Comparison of ENCODE assay signal across 2 cellular contexts in the genomic region with DNA sequence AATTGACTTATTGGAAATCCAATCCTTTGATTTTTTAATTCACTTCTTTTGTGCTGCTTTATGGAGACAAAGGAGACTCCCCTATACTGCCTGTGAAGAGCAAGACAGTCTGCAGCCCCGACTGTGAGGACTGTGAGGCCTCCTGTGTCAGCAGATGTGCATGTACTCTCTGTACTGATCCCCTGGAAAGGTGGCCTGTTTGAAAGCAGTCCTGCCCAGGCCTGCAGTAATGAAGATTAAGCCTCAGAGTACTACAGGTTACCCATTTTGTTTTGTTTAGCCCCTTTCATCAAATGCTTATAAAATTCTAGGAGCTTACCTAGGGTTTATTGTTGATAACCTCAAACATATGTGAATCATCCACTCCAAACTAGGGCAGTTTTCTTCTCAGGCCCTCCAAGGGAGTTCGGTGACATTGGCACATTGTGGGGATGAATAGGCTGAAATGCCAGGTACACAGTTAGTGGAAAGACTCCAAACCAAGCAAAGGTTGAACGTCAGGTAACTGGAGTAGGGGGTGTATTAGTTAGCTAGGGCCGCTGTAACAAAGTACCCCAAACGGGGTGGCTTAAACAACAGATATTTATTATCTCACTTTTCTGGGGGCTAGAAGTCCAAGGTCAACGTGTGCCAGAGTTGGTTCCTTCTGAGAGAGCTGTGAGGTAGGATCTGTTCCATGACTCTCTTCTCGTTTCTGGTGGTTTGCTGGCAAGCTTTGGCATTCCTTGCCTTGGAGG.
TF ChIP-seq lines count a peak whose summit lies in the region.

No MANE protein-coding gene starts in this region.

TF ChIP-seq in SK-N-SH, 30 proteins besides CTCF, POLR2A, EP300 and RAD21 (continued from another document):
- TF ChIP-seq, protein P1, sequence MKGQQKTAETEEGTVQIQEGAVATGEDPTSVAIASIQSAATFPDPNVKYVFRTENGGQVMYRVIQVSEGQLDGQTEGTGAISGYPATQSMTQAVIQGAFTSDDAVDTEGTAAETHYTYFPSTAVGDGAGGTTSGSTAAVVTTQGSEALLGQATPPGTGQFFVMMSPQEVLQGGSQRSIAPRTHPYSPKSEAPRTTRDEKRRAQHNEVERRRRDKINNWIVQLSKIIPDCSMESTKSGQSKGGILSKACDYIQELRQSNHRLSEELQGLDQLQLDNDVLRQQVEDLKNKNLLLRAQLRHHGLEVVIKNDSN (IDR thresholded peaks at IDR 0.05; ENCODE audit: borderline replicate concordance, low read depth) = no peak
- TF ChIP-seq EZH2phosphoT487 (IDR thresholded peaks at IDR 0.05; ENCODE audit: borderline replicate concordance, low read depth) = no peak
- TF ChIP-seq NFIC (IDR thresholded peaks at IDR 0.05; ENCODE audit: borderline replicate concordance) = no peak
- TF ChIP-seq RCOR1 (IDR thresholded peaks at IDR 0.05; ENCODE audit: low read length) = no peak
- TF ChIP-seq RXRA (IDR thresholded peaks at IDR 0.05; ENCODE audit: borderline replicate concordance, low read depth) = no peak
- TF ChIP-seq MXI1 (IDR thresholded peaks at IDR 0.05; ENCODE audit: low read depth, low read length) = no peak
- TF ChIP-seq CHD2 (IDR thresholded peaks at IDR 0.05; ENCODE audit: low read length, partially characterized antibody) = no peak

TF ChIP-seq in SK-N-SH treated with all-trans-retinoic acid at 6 μM for 48 hours, 23 proteins besides CTCF, POLR2A, EP300 and RAD21 (continued from another document):
- TF ChIP-seq GLIS3 (CRISPR knock-in tag; IDR thresholded peaks at IDR 0.05) (no peak), ZNF70 (CRISPR knock-in tag; IDR thresholded peaks at IDR 0.05) (no peak), ESRRG (CRISPR knock-in tag; IDR thresholded peaks at IDR 0.05) (no peak), BACH2 (CRISPR knock-in tag; IDR thresholded peaks at IDR 0.05; ENCODE audit: borderline replicate concordance) (no peak), PPARA (CRISPR knock-in tag; IDR thresholded peaks at IDR 0.05; ENCODE audit: borderline replicate concordance) (no peak), ZFP30 (CRISPR knock-in tag; IDR thresholded peaks at IDR 0.05) (no peak), SNAI2 (CRISPR knock-in tag; IDR thresholded peaks at IDR 0.05) (no peak)
- TF ChIP-seq, protein P2, sequence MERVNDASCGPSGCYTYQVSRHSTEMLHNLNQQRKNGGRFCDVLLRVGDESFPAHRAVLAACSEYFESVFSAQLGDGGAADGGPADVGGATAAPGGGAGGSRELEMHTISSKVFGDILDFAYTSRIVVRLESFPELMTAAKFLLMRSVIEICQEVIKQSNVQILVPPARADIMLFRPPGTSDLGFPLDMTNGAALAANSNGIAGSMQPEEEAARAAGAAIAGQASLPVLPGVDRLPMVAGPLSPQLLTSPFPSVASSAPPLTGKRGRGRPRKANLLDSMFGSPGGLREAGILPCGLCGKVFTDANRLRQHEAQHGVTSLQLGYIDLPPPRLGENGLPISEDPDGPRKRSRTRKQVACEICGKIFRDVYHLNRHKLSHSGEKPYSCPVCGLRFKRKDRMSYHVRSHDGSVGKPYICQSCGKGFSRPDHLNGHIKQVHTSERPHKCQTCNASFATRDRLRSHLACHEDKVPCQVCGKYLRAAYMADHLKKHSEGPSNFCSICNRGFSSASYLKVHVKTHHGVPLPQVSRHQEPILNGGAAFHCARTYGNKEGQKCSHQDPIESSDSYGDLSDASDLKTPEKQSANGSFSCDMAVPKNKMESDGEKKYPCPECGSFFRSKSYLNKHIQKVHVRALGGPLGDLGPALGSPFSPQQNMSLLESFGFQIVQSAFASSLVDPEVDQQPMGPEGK (CRISPR knock-in tag; IDR thresholded peaks at IDR 0.05; ENCODE audit: borderline replicate concordance) = no peak
- TF ChIP-seq, protein P3, sequence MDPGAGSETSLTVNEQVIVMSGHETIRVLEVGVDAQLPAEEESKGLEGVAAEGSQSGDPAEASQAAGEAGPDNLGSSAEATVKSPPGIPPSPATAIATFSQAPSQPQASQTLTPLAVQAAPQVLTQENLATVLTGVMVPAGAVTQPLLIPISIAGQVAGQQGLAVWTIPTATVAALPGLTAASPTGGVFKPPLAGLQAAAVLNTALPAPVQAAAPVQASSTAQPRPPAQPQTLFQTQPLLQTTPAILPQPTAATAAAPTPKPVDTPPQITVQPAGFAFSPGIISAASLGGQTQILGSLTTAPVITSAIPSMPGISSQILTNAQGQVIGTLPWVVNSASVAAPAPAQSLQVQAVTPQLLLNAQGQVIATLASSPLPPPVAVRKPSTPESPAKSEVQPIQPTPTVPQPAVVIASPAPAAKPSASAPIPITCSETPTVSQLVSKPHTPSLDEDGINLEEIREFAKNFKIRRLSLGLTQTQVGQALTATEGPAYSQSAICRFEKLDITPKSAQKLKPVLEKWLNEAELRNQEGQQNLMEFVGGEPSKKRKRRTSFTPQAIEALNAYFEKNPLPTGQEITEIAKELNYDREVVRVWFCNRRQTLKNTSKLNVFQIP (CRISPR knock-in tag; IDR thresholded peaks at IDR 0.05; ENCODE audit: borderline replicate concordance, low read depth) = no peak
TF ChIP-seq in SK-N-SH treated with all-trans-retinoic acid at 6 μM for 48 hours: peak in this region for 0.
